In genomic region chr20:62049342-62050165, GRCh38 we compare ENCODE assay signal across 22 cellular contexts.
"Had no signal": no experiment of that assay in that cellular context is flagged by ENCODE, and none has a peak within 500 bp of the region (broad histone marks: within the 10 kb centered on the region; RNA-seq: fewer than 3 reads in every experiment).

No MANE protein-coding gene starts in this region.

- H2AFZ ChIP-seq: neural progenitor cell, parathyroid adenoma had no signal

- H3K4me3 ChIP-seq: neural progenitor cell, tibial nerve had no signal

- H3K9me3 ChIP-seq: tibial nerve had no signal

- H3K4me1 Mint-ChIP-seq: activated CD8-positive, alpha-beta memory T cell treated with anti-CD3 and anti-CD28 coated beads, Interleukin-2, amount 10 ng/mL, durations not matched to agents 7 days and 5 days had no signal

- H3K36me3 Mint-ChIP-seq: activated CD8-positive, alpha-beta memory T cell treated with anti-CD3 and anti-CD28 coated beads, Interleukin-2, amount 10 ng/mL, durations not matched to agents 7 days and 5 days; immature natural killer cell had no signal

- H3K27ac Mint-ChIP-seq: activated CD8-positive, alpha-beta memory T cell treated with anti-CD3 and anti-CD28 coated beads, Interleukin-2, amount 10 ng/mL, durations not matched to agents 7 days and 5 days; dendritic cell treated with granulocyte-macrophage colony-stimulating factor and Interleukin-4, amounts not matched to agents 40 ng/mL and 50 ng/mL, for 4 days had no signal

- H3K27me3 ChIP-seq: brain microvascular endothelial cell, neural progenitor cell, tibial nerve had no signal

- H3K9ac ChIP-seq: neural progenitor cell, parathyroid adenoma had no signal

- H3K4me3 Mint-ChIP-seq: activated CD8-positive, alpha-beta memory T cell treated with anti-CD3 and anti-CD28 coated beads, Interleukin-2, amount 10 ng/mL, durations not matched to agents 7 days and 5 days; dendritic cell treated with granulocyte-macrophage colony-stimulating factor and Interleukin-4, amounts not matched to agents 40 ng/mL and 50 ng/mL, for 4 days; neural progenitor cell had no signal

- H3K36me3 ChIP-seq: brain microvascular endothelial cell, neural progenitor cell had no signal

- H3K4me1 ChIP-seq: parathyroid adenoma had no signal

- H3K9me3 Mint-ChIP-seq: dendritic cell treated with granulocyte-macrophage colony-stimulating factor and Interleukin-4, amounts not matched to agents 40 ng/mL and 50 ng/mL, for 4 days; immature natural killer cell had no signal

- H3K4me2 ChIP-seq: neural progenitor cell had no signal

- H3K27me3 Mint-ChIP-seq: activated CD8-positive, alpha-beta memory T cell treated with anti-CD3 and anti-CD28 coated beads, Interleukin-2, amount 10 ng/mL, durations not matched to agents 7 days and 5 days; dendritic cell treated with granulocyte-macrophage colony-stimulating factor and Interleukin-4, amounts not matched to agents 40 ng/mL and 50 ng/mL, for 4 days had no signal

- DNase-seq: activated CD4-positive, alpha-beta T cell treated with anti-CD3 and anti-CD28 coated beads for 1 hour; activated CD4-positive, alpha-beta T cell treated with anti-CD3 and anti-CD28 coated beads, Interleukin-2, amount 50 U/mL, for 4 hours; activated CD8-positive, alpha-beta memory T cell treated with anti-CD3 and anti-CD28 coated beads, Interleukin-2, amount 10 ng/mL, durations not matched to agents 7 days and 5 days; activated naive CD4-positive, alpha-beta T cell treated with Interleukin-2 at 50 U/mL for 16 hours; activated T-cell treated with anti-CD3 and anti-CD28 coated beads, Interleukin-2, amount 50 U/mL, for 1 hour; anterior cingulate cortex; brain microvascular endothelial cell; cerebellar nuclear complex; effector memory CD4-positive, alpha-beta T cell; foreskin melanocyte; immature natural killer cell; left cardiac atrium; midbrain; stimulated activated CD4-positive, alpha-beta T cell treated with anti-CD3 and anti-CD28 coated beads, Interleukin-15, amount 100 ng/mL, for 24 hours; stimulated activated CD4-positive, alpha-beta T cell treated with anti-CD3 and anti-CD28 coated beads, Interleukin-4, amount 100 ng/mL, for 1 hour; stimulated activated naive CD4-positive, alpha-beta T cell treated with Interleukin-2 at 50 U/mL for 16 hours; substantia nigra; T-helper 9 cell had no signal

- H3K27ac ChIP-seq: brain microvascular endothelial cell, neural progenitor cell, parathyroid adenoma, tibial nerve had no signal
